1 cellular context compared by ENCODE assay signal in the genomic region with DNA sequence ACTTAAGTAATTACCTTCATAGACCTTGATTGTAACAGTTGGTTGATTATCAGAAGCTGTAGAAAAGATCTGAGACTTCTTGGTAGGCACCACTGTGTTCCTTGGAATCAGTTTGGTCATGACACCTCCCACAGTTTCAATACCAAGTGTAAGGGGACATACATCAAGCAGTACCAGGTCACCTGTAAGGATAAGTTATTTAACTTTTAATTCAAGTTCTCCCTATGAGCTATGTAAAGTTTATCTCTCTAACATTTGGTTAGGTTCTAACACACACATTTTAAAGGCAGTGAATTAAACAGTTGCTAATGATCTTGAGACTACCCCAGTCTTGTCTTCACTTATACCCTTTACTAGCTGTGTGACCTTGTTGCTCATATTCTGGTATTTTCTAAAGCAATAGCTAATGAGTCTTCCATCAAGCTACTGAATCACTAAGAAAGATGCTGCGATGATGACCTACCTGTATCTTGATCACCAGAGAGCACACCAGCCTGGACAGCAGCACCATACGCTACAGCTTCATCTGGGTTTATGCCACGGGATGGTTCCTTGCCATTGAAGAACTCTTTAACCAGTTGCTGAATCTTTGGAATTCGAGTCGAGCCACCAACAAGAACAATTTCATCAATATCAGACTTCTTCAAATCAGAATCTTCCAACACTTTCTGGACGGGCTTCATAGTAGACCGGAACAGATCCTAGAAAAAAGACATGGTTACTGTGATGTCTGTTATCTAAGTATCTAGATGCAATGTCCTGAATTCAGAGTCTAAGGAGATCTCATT.
TF ChIP-seq lines count a peak whose summit lies in the region.

No MANE protein-coding gene starts in this region.

TF ChIP-seq in GM12878, 131 proteins besides CTCF, POLR2A, EP300 and RAD21:
- TF ChIP-seq CBX3 (IDR thresholded peaks at IDR 0.05; ENCODE audit: borderline replicate concordance, low read depth): no peak
- TF ChIP-seq ETV6 (conservative IDR thresholded peaks at IDR 0.05 in 1 of 2, IDR thresholded peaks at IDR 0.05 in 1 of 2; ENCODE audit: borderline replicate concordance in 1 of 2, low read depth in 1 of 2): no peak
- TF ChIP-seq KAT2A (conservative IDR thresholded peaks at IDR 0.05; ENCODE audit: control insufficient read depth, low read depth, low read length): no peak
- TF ChIP-seq ZBED1 (IDR thresholded peaks at IDR 0.05; ENCODE audit: borderline replicate concordance): no peak
- no peak for TF ChIP-seq CHD1 (IDR thresholded peaks at IDR 0.05; ENCODE audit: low read depth, low read length)
- no peak for TF ChIP-seq ATF2 (IDR thresholded peaks at IDR 0.05; ENCODE audit: low read length)
- no peak for TF ChIP-seq NBN (IDR thresholded peaks at IDR 0.05)
- TF ChIP-seq, protein P1, sequence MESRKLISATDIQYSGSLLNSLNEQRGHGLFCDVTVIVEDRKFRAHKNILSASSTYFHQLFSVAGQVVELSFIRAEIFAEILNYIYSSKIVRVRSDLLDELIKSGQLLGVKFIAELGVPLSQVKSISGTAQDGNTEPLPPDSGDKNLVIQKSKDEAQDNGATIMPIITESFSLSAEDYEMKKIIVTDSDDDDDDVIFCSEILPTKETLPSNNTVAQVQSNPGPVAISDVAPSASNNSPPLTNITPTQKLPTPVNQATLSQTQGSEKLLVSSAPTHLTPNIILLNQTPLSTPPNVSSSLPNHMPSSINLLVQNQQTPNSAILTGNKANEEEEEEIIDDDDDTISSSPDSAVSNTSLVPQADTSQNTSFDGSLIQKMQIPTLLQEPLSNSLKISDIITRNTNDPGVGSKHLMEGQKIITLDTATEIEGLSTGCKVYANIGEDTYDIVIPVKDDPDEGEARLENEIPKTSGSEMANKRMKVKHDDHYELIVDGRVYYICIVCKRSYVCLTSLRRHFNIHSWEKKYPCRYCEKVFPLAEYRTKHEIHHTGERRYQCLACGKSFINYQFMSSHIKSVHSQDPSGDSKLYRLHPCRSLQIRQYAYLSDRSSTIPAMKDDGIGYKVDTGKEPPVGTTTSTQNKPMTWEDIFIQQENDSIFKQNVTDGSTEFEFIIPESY (IDR thresholded peaks at IDR 0.05): no peak
- no peak for TF ChIP-seq ZBTB40 (IDR thresholded peaks at IDR 0.05; ENCODE audit: borderline replicate concordance)
- no peak for TF ChIP-seq ZNF274 (IDR thresholded peaks at IDR 0.05; ENCODE audit: insufficient read depth, insufficient read length)
- no peak for TF ChIP-seq BHLHE40 (IDR thresholded peaks at IDR 0.05; ENCODE audit: borderline replicate concordance in 1 of 2, low read depth in 2 of 2, low read length in 1 of 2)
- no peak for TF ChIP-seq ZNF687 (IDR thresholded peaks at IDR 0.05)
- TF ChIP-seq, protein P2, sequence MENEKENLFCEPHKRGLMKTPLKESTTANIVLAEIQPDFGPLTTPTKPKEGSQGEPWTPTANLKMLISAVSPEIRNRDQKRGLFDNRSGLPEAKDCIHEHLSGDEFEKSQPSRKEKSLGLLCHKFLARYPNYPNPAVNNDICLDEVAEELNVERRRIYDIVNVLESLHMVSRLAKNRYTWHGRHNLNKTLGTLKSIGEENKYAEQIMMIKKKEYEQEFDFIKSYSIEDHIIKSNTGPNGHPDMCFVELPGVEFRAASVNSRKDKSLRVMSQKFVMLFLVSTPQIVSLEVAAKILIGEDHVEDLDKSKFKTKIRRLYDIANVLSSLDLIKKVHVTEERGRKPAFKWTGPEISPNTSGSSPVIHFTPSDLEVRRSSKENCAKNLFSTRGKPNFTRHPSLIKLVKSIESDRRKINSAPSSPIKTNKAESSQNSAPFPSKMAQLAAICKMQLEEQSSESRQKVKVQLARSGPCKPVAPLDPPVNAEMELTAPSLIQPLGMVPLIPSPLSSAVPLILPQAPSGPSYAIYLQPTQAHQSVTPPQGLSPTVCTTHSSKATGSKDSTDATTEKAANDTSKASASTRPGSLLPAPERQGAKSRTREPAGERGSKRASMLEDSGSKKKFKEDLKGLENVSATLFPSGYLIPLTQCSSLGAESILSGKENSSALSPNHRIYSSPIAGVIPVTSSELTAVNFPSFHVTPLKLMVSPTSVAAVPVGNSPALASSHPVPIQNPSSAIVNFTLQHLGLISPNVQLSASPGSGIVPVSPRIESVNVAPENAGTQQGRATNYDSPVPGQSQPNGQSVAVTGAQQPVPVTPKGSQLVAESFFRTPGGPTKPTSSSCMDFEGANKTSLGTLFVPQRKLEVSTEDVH (IDR thresholded peaks at IDR 0.05; ENCODE audit: low read depth, partially characterized antibody): no peak
- TF ChIP-seq SMARCA5 (IDR thresholded peaks at IDR 0.05): no peak
- TF ChIP-seq, protein P3, sequence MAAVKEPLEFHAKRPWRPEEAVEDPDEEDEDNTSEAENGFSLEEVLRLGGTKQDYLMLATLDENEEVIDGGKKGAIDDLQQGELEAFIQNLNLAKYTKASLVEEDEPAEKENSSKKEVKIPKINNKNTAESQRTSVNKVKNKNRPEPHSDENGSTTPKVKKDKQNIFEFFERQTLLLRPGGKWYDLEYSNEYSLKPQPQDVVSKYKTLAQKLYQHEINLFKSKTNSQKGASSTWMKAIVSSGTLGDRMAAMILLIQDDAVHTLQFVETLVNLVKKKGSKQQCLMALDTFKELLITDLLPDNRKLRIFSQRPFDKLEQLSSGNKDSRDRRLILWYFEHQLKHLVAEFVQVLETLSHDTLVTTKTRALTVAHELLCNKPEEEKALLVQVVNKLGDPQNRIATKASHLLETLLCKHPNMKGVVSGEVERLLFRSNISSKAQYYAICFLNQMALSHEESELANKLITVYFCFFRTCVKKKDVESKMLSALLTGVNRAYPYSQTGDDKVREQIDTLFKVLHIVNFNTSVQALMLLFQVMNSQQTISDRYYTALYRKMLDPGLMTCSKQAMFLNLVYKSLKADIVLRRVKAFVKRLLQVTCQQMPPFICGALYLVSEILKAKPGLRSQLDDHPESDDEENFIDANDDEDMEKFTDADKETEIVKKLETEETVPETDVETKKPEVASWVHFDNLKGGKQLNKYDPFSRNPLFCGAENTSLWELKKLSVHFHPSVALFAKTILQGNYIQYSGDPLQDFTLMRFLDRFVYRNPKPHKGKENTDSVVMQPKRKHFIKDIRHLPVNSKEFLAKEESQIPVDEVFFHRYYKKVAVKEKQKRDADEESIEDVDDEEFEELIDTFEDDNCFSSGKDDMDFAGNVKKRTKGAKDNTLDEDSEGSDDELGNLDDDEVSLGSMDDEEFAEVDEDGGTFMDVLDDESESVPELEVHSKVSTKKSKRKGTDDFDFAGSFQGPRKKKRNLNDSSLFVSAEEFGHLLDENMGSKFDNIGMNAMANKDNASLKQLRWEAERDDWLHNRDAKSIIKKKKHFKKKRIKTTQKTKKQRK (IDR thresholded peaks at IDR 0.05; ENCODE audit: low read depth, low read length): no peak
- TF ChIP-seq, protein P4, sequence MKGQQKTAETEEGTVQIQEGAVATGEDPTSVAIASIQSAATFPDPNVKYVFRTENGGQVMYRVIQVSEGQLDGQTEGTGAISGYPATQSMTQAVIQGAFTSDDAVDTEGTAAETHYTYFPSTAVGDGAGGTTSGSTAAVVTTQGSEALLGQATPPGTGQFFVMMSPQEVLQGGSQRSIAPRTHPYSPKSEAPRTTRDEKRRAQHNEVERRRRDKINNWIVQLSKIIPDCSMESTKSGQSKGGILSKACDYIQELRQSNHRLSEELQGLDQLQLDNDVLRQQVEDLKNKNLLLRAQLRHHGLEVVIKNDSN (IDR thresholded peaks at IDR 0.05; ENCODE audit: borderline replicate concordance, extremely low read length, insufficient read depth, low read depth, low read length): no peak
- TF ChIP-seq NFYA (IDR thresholded peaks at IDR 0.05; ENCODE audit: borderline replicate concordance, low read depth, low read length): no peak
- TF ChIP-seq NR2F1 (conservative IDR thresholded peaks at IDR 0.05): no peak
- TF ChIP-seq HDAC2 (IDR thresholded peaks at IDR 0.05): no peak
